In genomic region chr11:75306529-75306928, GRCh38 we compare ENCODE assay signal across 25 cellular contexts. TPM values are rescaled to one million over a fixed set of nuclear protein-coding genes. Genes with fewer than 3 reads are reported as not detected.
DNase-seq lines count a peak whose midpoint lies in the region; ATAC-seq and TF ChIP-seq lines count a peak whose summit lies in the region.
"Had no signal": no experiment of that assay in that cellular context is flagged by ENCODE, and none has a peak within 500 bp of the region (broad histone marks: within the 10 kb centered on the region; RNA-seq: fewer than 3 reads in every experiment).

No MANE protein-coding gene starts in this region.

- no peak overlapping the region for H3K4me3 Mint-ChIP-seq in natural killer cell treated with Interleukin-12 subunit alpha and Interleukin-12 subunit beta and Interleukin-15 and Interleukin-18, amount 100 ng/mL, for 72 hours
- no peak overlapping the region for H3K4me3 Mint-ChIP-seq in natural killer cell
- H3K4me3 Mint-ChIP-seq: CD14-positive monocyte; immature natural killer cell; neural crest cell; stimulated activated memory B cell treated with anti-CD40 and anti-IgM and Interleukin-4, amounts not matched to agents 10 μg/mL and 1 μg/mL and 100 μg/mL, for 72 hours had no signal

- intact Hi-C loops in natural killer cell (cut with micrococcal nuclease) (no loop called here), left ventricle myocardium superior (cut with micrococcal nuclease) (no loop called here), left colon (cut with DNase I, micrococcal nuclease) (no loop called here)

- H3K9me3 Mint-ChIP-seq in natural killer cell treated with Interleukin-12 subunit alpha and Interleukin-12 subunit beta and Interleukin-15 and Interleukin-18, amount 100 ng/mL, for 72 hours, result no peaks in the 10 kb centered on the region
- no peaks in the 10 kb centered on the region for H3K9me3 Mint-ChIP-seq in natural killer cell
- H3K9me3 Mint-ChIP-seq: CD14-positive monocyte; immature natural killer cell; neural crest cell; stimulated activated memory B cell treated with anti-CD40 and anti-IgM and Interleukin-4, amounts not matched to agents 10 μg/mL and 1 μg/mL and 100 μg/mL, for 72 hours had no signal

- H3K4me3 ChIP-seq in parathyroid adenoma (ENCODE audit: low read depth, low read length), result no peak overlapping the region
- H3K4me3 ChIP-seq: cardiac muscle cell, GM12878 had no signal

- no peak for ATAC-seq in natural killer cell treated with Interleukin-12 subunit alpha and Interleukin-12 subunit beta and Interleukin-15 and Interleukin-18, amount 100 ng/mL, for 72 hours
- ATAC-seq in natural killer cell (no peak), left ventricle myocardium superior (peak; percentile 25), left colon (no peak), HG03196 (IDR thresholded peaks at IDR 0.05; ENCODE audit: unreplicated experiment) (no peak)
- ATAC-seq: GM12878; HCT116; stimulated activated memory B cell treated with anti-CD40 and anti-IgM and Interleukin-4, amounts not matched to agents 10 μg/mL and 1 μg/mL and 100 μg/mL, for 72 hours had no signal

- H3K4me2 ChIP-seq in parathyroid adenoma (ENCODE audit: low read length), result no peak overlapping the region

- H3K36me3 Mint-ChIP-seq in natural killer cell treated with Interleukin-12 subunit alpha and Interleukin-12 subunit beta and Interleukin-15 and Interleukin-18, amount 100 ng/mL, for 72 hours, result no peaks in the 10 kb centered on the region
- H3K36me3 Mint-ChIP-seq in natural killer cell, result no peaks in the 10 kb centered on the region
- H3K36me3 Mint-ChIP-seq: stimulated activated memory B cell treated with anti-CD40 and anti-IgM and Interleukin-4, amounts not matched to agents 10 μg/mL and 1 μg/mL and 100 μg/mL, for 72 hours had no signal

- peak overlapping the region; percentile 24 to 27 for H3K27ac Mint-ChIP-seq in natural killer cell treated with Interleukin-12 subunit alpha and Interleukin-12 subunit beta and Interleukin-15 and Interleukin-18, amount 100 ng/mL, for 72 hours
- peak overlapping the region in 1 of 2 donors; percentile 59 for H3K27ac Mint-ChIP-seq in natural killer cell
- H3K27ac Mint-ChIP-seq: stimulated activated memory B cell treated with anti-CD40 and anti-IgM and Interleukin-4, amounts not matched to agents 10 μg/mL and 1 μg/mL and 100 μg/mL, for 72 hours had no signal

- H3K27me3 Mint-ChIP-seq in natural killer cell treated with Interleukin-12 subunit alpha and Interleukin-12 subunit beta and Interleukin-15 and Interleukin-18, amount 100 ng/mL, for 72 hours, result no peaks in the 10 kb centered on the region
- H3K27me3 Mint-ChIP-seq in natural killer cell (ENCODE audit: low read depth in 2 of 2), result no peaks in the 10 kb centered on the region
- H3K27me3 Mint-ChIP-seq: stimulated activated memory B cell treated with anti-CD40 and anti-IgM and Interleukin-4, amounts not matched to agents 10 μg/mL and 1 μg/mL and 100 μg/mL, for 72 hours had no signal

- H3K79me2 ChIP-seq in parathyroid adenoma, result no peaks in the 10 kb centered on the region

- no peaks in the 10 kb centered on the region for H3K36me3 ChIP-seq in parathyroid adenoma (ENCODE audit: control insufficient read depth, insufficient read depth, low read length)
- H3K36me3 ChIP-seq: cardiac muscle cell had no signal

- peaks cover 19 to 33% of the 10 kb centered on the region in 2 donors for H3K4me1 Mint-ChIP-seq in natural killer cell treated with Interleukin-12 subunit alpha and Interleukin-12 subunit beta and Interleukin-15 and Interleukin-18, amount 100 ng/mL, for 72 hours (ENCODE audit: low read depth in 2 of 2)
- peaks cover 50 to 55% of the 10 kb centered on the region in 2 donors for H3K4me1 Mint-ChIP-seq in natural killer cell
- H3K4me1 Mint-ChIP-seq: stimulated activated memory B cell treated with anti-CD40 and anti-IgM and Interleukin-4, amounts not matched to agents 10 μg/mL and 1 μg/mL and 100 μg/mL, for 72 hours had no signal

- peak overlapping the region; percentile 42 for H3K27ac ChIP-seq in parathyroid adenoma
- H3K27ac ChIP-seq: cardiac muscle cell had no signal

- DNase-seq in natural killer cell treated with Interleukin-12 subunit alpha and Interleukin-12 subunit beta and Interleukin-15 and Interleukin-18, amount 100 ng/mL, for 72 hours (ENCODE audit: low spot score), result no peak
- DNase-seq in natural killer cell (no peak), left ventricle myocardium superior (no peak), cerebellum (ENCODE audit: low spot score) (no peak), left colon (no peak), DMS153 (lab: John Stamatoyannopoulos, UW) (no peak)
- DNase-seq: activated CD4-positive, alpha-beta T cell treated with anti-CD3 and anti-CD28 coated beads, Interleukin-2, amount 50 U/mL, for 1 hour; activated CD8-positive, alpha-beta memory T cell treated with anti-CD3 and anti-CD28 coated beads, Interleukin-2, amount 50 U/mL, for 4 hours; effector CD4-positive, alpha-beta T cell; immature natural killer cell; IMR-90; mesenchymal stem cell; NCI-H1436; NCI-H2171; NCI-H748 treated with DMSO at 0.1 percent for 48 hours; SHP77 had no signal

- H3K9me3 ChIP-seq in parathyroid adenoma (ENCODE audit: control insufficient read depth, low read length), result no peaks in the 10 kb centered on the region

- no peak overlapping the region for H2AFZ ChIP-seq in parathyroid adenoma

- TF ChIP-seq CTCF in natural killer cell (IDR thresholded peaks at IDR 0.05) (no peak), parathyroid adenoma (IDR thresholded peaks at IDR 0.05) (no peak)

- H3K27me3 ChIP-seq in parathyroid adenoma (ENCODE audit: control insufficient read depth, insufficient read depth, low read length), result no peaks in the 10 kb centered on the region
- H3K27me3 ChIP-seq: cardiac muscle cell had no signal

- H3K9ac ChIP-seq in parathyroid adenoma, result no peak overlapping the region

- H3K4me1 ChIP-seq in parathyroid adenoma, result no peaks in the 10 kb centered on the region

RNA-seq across cellular contexts. Expression of gene ARRB1, which starts 44.9 kb away (rescaled TPM):
- 10 to 100 TPM; 47.8 to 54.5 TPM for total RNA-seq in natural killer cell treated with Interleukin-12 subunit alpha and Interleukin-12 subunit beta and Interleukin-15 and Interleukin-18, amount 100 ng/mL, for 72 hours
- total RNA-seq in natural killer cell (100 to 1,000 TPM; 128 to 200 (median 174) TPM), left ventricle myocardium superior (26.5 TPM), cerebellum (48.4 TPM), left colon (10 to 100 TPM; 80.5 to 95.4 TPM)
- total RNA-seq: OCI-LY7 had no signal
